8 cellular contexts compared by ENCODE assay signal in genomic region chr5:145835839-145836222, GRCh38. TPM values are rescaled to one million over a fixed set of nuclear protein-coding genes. Genes with fewer than 3 reads are reported as not detected.
DNase-seq lines count a peak whose midpoint lies in the region; ATAC-seq and TF ChIP-seq lines count a peak whose summit lies in the region.

No MANE protein-coding gene starts in this region.

- peak overlapping the region; percentile 68 for H3K4me3 Mint-ChIP-seq in CD4-positive, alpha-beta T cell
- peak overlapping the region; percentile 61 to 85 (median 74) for H3K4me3 Mint-ChIP-seq in IgD-negative memory B cell
- peak overlapping the region; percentile 65 for H3K4me3 Mint-ChIP-seq in endothelial cell (ENCODE audit: unreplicated experiment)
- peak overlapping the region; percentile 81 for H3K4me3 Mint-ChIP-seq in neural progenitor cell

- peak overlapping the region; percentile 84 for H2AFZ ChIP-seq in neural progenitor cell (replicated peaks)

- no peaks in the 10 kb centered on the region for H3K9me3 Mint-ChIP-seq in CD4-positive, alpha-beta T cell
- H3K9me3 Mint-ChIP-seq in IgD-negative memory B cell = no peaks in the 10 kb centered on the region
- H3K9me3 Mint-ChIP-seq in endothelial cell (ENCODE audit: unreplicated experiment) = no peaks in the 10 kb centered on the region
- no peaks in the 10 kb centered on the region for H3K9me3 Mint-ChIP-seq in neural progenitor cell

- peaks cover 22% of the 10 kb centered on the region for H3K27me3 Mint-ChIP-seq in CD4-positive, alpha-beta T cell
- H3K27me3 Mint-ChIP-seq in IgD-negative memory B cell = peaks cover 8% of the 10 kb centered on the region
- H3K27me3 Mint-ChIP-seq in endothelial cell (ENCODE audit: unreplicated experiment) = peaks cover 5% of the 10 kb centered on the region
- peaks cover 13% of the 10 kb centered on the region for H3K27me3 Mint-ChIP-seq in neural progenitor cell (ENCODE audit: insufficient read depth, low read depth)

- H3K27me3 ChIP-seq in CD4-positive, alpha-beta T cell (ENCODE audit: control insufficient read depth, insufficient read depth, low read length) = peaks cover 6% of the 10 kb centered on the region
- peaks cover 21% of the 10 kb centered on the region for H3K27me3 ChIP-seq in neural progenitor cell

- intact Hi-C loops in CD4-positive, alpha-beta T cell (cut with DNase I, micrococcal nuclease) = no loop called here

- no peak for ATAC-seq in CD4-positive, alpha-beta T cell (ENCODE audit: poor library complexity)
- no peak for ATAC-seq in GM19452 (IDR thresholded peaks at IDR 0.05; ENCODE audit: unreplicated experiment)

- H3K27ac Mint-ChIP-seq in CD4-positive, alpha-beta T cell = no peak overlapping the region
- no peak overlapping the region for H3K27ac Mint-ChIP-seq in IgD-negative memory B cell
- H3K27ac Mint-ChIP-seq in endothelial cell (ENCODE audit: unreplicated experiment) = no peak overlapping the region
- no peak overlapping the region for H3K27ac Mint-ChIP-seq in neural progenitor cell

- H3K9me3 ChIP-seq in CD4-positive, alpha-beta T cell (ENCODE audit: control insufficient read depth, low read length) = no peaks in the 10 kb centered on the region
- H3K9me3 ChIP-seq in neural progenitor cell (ENCODE audit: low read depth) = no peaks in the 10 kb centered on the region

- no peak for DNase-seq in CD4-positive, alpha-beta T cell
- no peak for DNase-seq in endothelial cell (ENCODE audit: low spot score)
- DNase-seq in neural progenitor cell (ENCODE audit: low spot score) = peak; percentile 13
- no peak for DNase-seq in NCI-H1048 (lab: John Stamatoyannopoulos, UW)
- no peak for DNase-seq in activated CD4-positive, CD25-positive, alpha-beta regulatory T cell (lab: John Stamatoyannopoulos, UW)
- DNase-seq in DMS79 (lab: John Stamatoyannopoulos, UW) = no peak

- no peak overlapping the region for H3K27ac ChIP-seq in CD4-positive, alpha-beta T cell (ENCODE audit: low read depth, low read length)
- H3K27ac ChIP-seq in neural progenitor cell = no peak overlapping the region

- no peak overlapping the region for H3K9ac ChIP-seq in neural progenitor cell

- CTCF ChIA-PET in CD4-positive, alpha-beta T cell (lab: Charles Lee) = no interaction called here

- no peaks in the 10 kb centered on the region for H4K20me1 ChIP-seq in neural progenitor cell (ENCODE audit: low read depth)

- peak overlapping the region; percentile 52 for H3K4me3 ChIP-seq in neural progenitor cell

- H3K4me2 ChIP-seq in neural progenitor cell = peak overlapping the region; percentile 75

- H3K4me1 ChIP-seq in neural progenitor cell = peaks cover 8% of the 10 kb centered on the region

- POLR2A ChIA-PET in CD4-positive, alpha-beta T cell (lab: Charles Lee) = no interaction called here

- H3K36me3 Mint-ChIP-seq in CD4-positive, alpha-beta T cell (ENCODE audit: low read depth) = no peaks in the 10 kb centered on the region
- H3K36me3 Mint-ChIP-seq in IgD-negative memory B cell = peaks cover 2% of the 10 kb centered on the region
- no peaks in the 10 kb centered on the region for H3K36me3 Mint-ChIP-seq in endothelial cell (ENCODE audit: low read depth, unreplicated experiment)
- no peaks in the 10 kb centered on the region for H3K36me3 Mint-ChIP-seq in neural progenitor cell

- TF ChIP-seq CTCF in CD4-positive, alpha-beta T cell (IDR thresholded peaks at IDR 0.05) = no peak
- no peak for TF ChIP-seq CTCF in endothelial cell (IDR thresholded peaks at IDR 0.05; ENCODE audit: unreplicated experiment)
- TF ChIP-seq CTCF in neural progenitor cell (IDR thresholded peaks at IDR 0.05) = no peak

- H3F3A ChIP-seq in neural progenitor cell (ENCODE audit: low read depth) = peaks cover 6% of the 10 kb centered on the region

- H3K4me1 Mint-ChIP-seq in CD4-positive, alpha-beta T cell (ENCODE audit: low read depth) = peaks cover 13% of the 10 kb centered on the region
- H3K4me1 Mint-ChIP-seq in IgD-negative memory B cell = peaks cover 4 to 11% (median 10%) of the 10 kb centered on the region in 3 donors
- H3K4me1 Mint-ChIP-seq in endothelial cell (ENCODE audit: unreplicated experiment) = no peaks in the 10 kb centered on the region
- H3K4me1 Mint-ChIP-seq in neural progenitor cell = peaks cover 26% of the 10 kb centered on the region

- H3K36me3 ChIP-seq in neural progenitor cell = no peaks in the 10 kb centered on the region

- H3K79me2 ChIP-seq in neural progenitor cell (ENCODE audit: low read depth) = no peaks in the 10 kb centered on the region

RNA-seq across cellular contexts. Expression of gene PRELID2, which starts 0.7 kb away (rescaled TPM):
- total RNA-seq in CD4-positive, alpha-beta T cell = under 1 TPM; 0.44 to 0.56 TPM
- polyA plus RNA-seq in IgD-negative memory B cell = 3.3 TPM
- total RNA-seq in endothelial cell (ENCODE audit: unreplicated experiment) (4.3 TPM), neural progenitor cell (ENCODE audit: low replicate concordance) (25.9 and 30.3 TPM in 2 replicates)

RNA-seq across cellular contexts. Expression of gene GRXCR2, which starts 37.0 kb away (rescaled TPM):
- not detected for total RNA-seq in CD4-positive, alpha-beta T cell
- polyA plus RNA-seq in IgD-negative memory B cell = not detected
- not detected for total RNA-seq in endothelial cell (ENCODE audit: unreplicated experiment)
- not detected in 2 replicates for total RNA-seq in neural progenitor cell (ENCODE audit: low replicate concordance)
